ENCODE assay signal across 11 cellular contexts in the genomic region with DNA sequence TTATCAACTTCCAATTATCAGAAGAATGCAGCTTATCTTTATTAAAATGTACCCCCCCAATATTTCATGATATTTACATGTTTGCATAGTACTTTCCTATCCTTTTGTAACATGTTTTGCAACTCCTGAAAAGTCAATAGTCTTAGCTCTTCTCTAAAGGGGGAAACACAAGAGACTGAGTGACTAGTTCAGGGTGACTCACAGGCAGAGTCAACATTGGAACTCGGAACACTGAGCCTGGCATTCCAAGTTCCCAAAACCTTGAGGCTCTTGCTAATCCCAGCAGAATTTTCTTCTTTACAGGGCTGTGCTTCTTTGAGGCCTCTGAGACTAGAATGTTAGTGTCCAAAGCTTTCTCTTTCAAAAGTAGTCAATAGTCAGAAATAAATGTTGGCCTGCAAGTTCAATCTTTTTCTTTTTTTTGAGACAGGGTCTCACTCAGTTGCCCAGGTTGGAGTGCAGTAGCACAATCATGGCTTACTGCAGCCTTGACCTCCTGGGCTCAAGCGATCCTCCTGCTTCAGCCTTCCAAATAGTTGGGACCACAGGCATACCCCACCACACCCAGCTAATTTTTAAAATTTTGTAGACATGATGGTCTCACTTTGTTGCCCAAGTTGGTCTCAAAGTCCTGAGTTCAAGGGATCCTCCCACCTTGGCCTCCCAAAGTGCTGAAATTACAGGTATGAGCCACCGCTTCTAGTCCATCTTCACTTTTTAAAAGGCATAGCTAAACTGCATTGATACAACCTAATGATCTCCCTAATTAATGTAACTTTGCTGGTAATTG. TPM values are rescaled to one million over a fixed set of nuclear protein-coding genes. Genes with fewer than 3 reads are reported as not detected.
A peak's percentile ranks its signal among the peaks of the same experiment; 100 is the strongest.
DNase-seq lines count a peak whose midpoint lies in the region; ATAC-seq and TF ChIP-seq lines count a peak whose summit lies in the region.
"Had no signal": no experiment of that assay in that cellular context is flagged by ENCODE, and none has a peak within 500 bp of the region (broad histone marks: within the 10 kb centered on the region; RNA-seq: fewer than 3 reads in every experiment).

No MANE protein-coding gene starts in this region.

- peaks cover 83% of the 10 kb centered on the region for H3K4me1 Mint-ChIP-seq in Calu3 (ENCODE audit: low read depth, unreplicated experiment)
- H3K4me1 Mint-ChIP-seq in activated CD4-positive, alpha-beta T cell treated with anti-CD3 and anti-CD28 coated beads, Interleukin-2, amount 10 ng/mL, durations not matched to agents 7 days and 5 days: peaks cover 6% of the 10 kb centered on the region

- H3K4me3 Mint-ChIP-seq in Calu3 (ENCODE audit: low read depth, unreplicated experiment): no peak overlapping the region
- no peak overlapping the region for H3K4me3 Mint-ChIP-seq in activated CD4-positive, alpha-beta T cell treated with anti-CD3 and anti-CD28 coated beads, Interleukin-2, amount 10 ng/mL, durations not matched to agents 7 days and 5 days
- H3K4me3 Mint-ChIP-seq: activated CD4-positive, alpha-beta memory T cell treated with anti-CD3 and anti-CD28 coated beads for 36 hours had no signal

- POLR2A ChIA-PET in activated CD4-positive, alpha-beta T cell treated with anti-CD3 and anti-CD28 coated beads, Interleukin-2, amount 10 ng/mL, durations not matched to agents 7 days and 5 days (lab: Charles Lee): no interaction called here

- BruUV-seq in Calu3 (replicated peaks; lab: Mats Ljungman, UMichigan): no TSS peak

- peaks cover 8% of the 10 kb centered on the region for H3K9me3 Mint-ChIP-seq in Calu3 (ENCODE audit: low read depth, unreplicated experiment)
- H3K9me3 Mint-ChIP-seq in activated CD4-positive, alpha-beta T cell treated with anti-CD3 and anti-CD28 coated beads, Interleukin-2, amount 10 ng/mL, durations not matched to agents 7 days and 5 days: peaks cover 6% of the 10 kb centered on the region
- H3K9me3 Mint-ChIP-seq: activated CD4-positive, alpha-beta memory T cell treated with anti-CD3 and anti-CD28 coated beads for 36 hours had no signal

- CTCF ChIA-PET in Calu3 (lab: Charles Lee): interaction anchor here (0.8 to 1.1 kb wide), 4 partner anchors 39 to 116 kb away, joined by 4 to 6 read pairs (median 4); no protein-coding TSS in a partner anchor
- CTCF ChIA-PET in activated CD4-positive, alpha-beta T cell treated with anti-CD3 and anti-CD28 coated beads, Interleukin-2, amount 10 ng/mL, durations not matched to agents 7 days and 5 days (lab: Charles Lee): interaction anchor here (0.6 to 1.6 kb wide), 5 partner anchors 9 to 183 kb away, joined by 3 to 5 read pairs (median 3); no protein-coding TSS in a partner anchor

- no peaks in the 10 kb centered on the region for H3K27me3 Mint-ChIP-seq in Calu3 (ENCODE audit: unreplicated experiment)
- H3K27me3 Mint-ChIP-seq in activated CD4-positive, alpha-beta T cell treated with anti-CD3 and anti-CD28 coated beads, Interleukin-2, amount 10 ng/mL, durations not matched to agents 7 days and 5 days: no peaks in the 10 kb centered on the region
- H3K27me3 Mint-ChIP-seq: activated CD4-positive, alpha-beta memory T cell treated with anti-CD3 and anti-CD28 coated beads for 36 hours had no signal

- ATAC-seq in mucosa of descending colon: peak; percentile 51

- H3K9me3 ChIP-seq in mucosa of descending colon (no peaks in the 10 kb centered on the region), BE2C (no peaks in the 10 kb centered on the region)
- H3K9me3 ChIP-seq: transverse colon had no signal

- TF ChIP-seq CTCF in Calu3 (IDR thresholded peaks at IDR 0.05; ENCODE audit: unreplicated experiment) (no peak), mucosa of descending colon (IDR thresholded peaks at IDR 0.05) (no peak), BE2C (IDR thresholded peaks at IDR 0.05; ENCODE audit: low read depth, low read length) (no peak)

- no peaks in the 10 kb centered on the region for H3K36me3 ChIP-seq in mucosa of descending colon (ENCODE audit: low read depth)
- H3K36me3 ChIP-seq in BE2C: no peaks in the 10 kb centered on the region
- H3K36me3 ChIP-seq: transverse colon had no signal

- no peaks in the 10 kb centered on the region for H3K36me3 Mint-ChIP-seq in Calu3 (ENCODE audit: insufficient read depth, unreplicated experiment)
- no peaks in the 10 kb centered on the region for H3K36me3 Mint-ChIP-seq in activated CD4-positive, alpha-beta T cell treated with anti-CD3 and anti-CD28 coated beads, Interleukin-2, amount 10 ng/mL, durations not matched to agents 7 days and 5 days (ENCODE audit: low read depth)
- H3K36me3 Mint-ChIP-seq: activated CD4-positive, alpha-beta memory T cell treated with anti-CD3 and anti-CD28 coated beads for 36 hours had no signal

- no peak overlapping the region for H3K4me3 ChIP-seq in mucosa of descending colon
- H3K4me3 ChIP-seq in BE2C (ENCODE audit: low read depth, low read length): no peak overlapping the region
- H3K4me3 ChIP-seq: transverse colon had no signal

- peak; percentile 59 for DNase-seq in Calu3
- peak; percentile 39 for DNase-seq in NCI-H774 (lab: John Stamatoyannopoulos, UW)
- peak; percentile 74 for DNase-seq in dedifferentiated amniotic fluid mesenchymal stem cell (ENCODE audit: extremely low spot score)
- no peak for DNase-seq in mucosa of descending colon
- DNase-seq in T-helper 2 cell: no peak
- DNase-seq in BE2C: no peak
- no peak for DNase-seq in activated naive CD4-positive, alpha-beta T cell treated with anti-CD3 and anti-CD28 coated beads, Interleukin-2, amount 50 U/mL, for 16 hours
- no peak for DNase-seq in activated CD4-positive, alpha-beta T cell treated with anti-CD3 and anti-CD28 coated beads, Interleukin-2, amount 10 ng/mL, durations not matched to agents 7 days and 5 days
- DNase-seq: activated CD4-positive, alpha-beta memory T cell treated with anti-CD3 and anti-CD28 coated beads for 36 hours; DMS153; transverse colon had no signal

- H3K4me1 ChIP-seq in mucosa of descending colon (ENCODE audit: low read depth) (no peaks in the 10 kb centered on the region), BE2C (no peaks in the 10 kb centered on the region)

- peaks cover 8% of the 10 kb centered on the region for H3K27me3 ChIP-seq in BE2C
- H3K27me3 ChIP-seq: transverse colon had no signal

- intact Hi-C loops in Calu3 (cut with micrococcal nuclease; ENCODE audit: unreplicated experiment) (loop anchor here (5.0 kb wide), 1 partner anchor 35 kb away; no protein-coding TSS in a partner anchor), mucosa of descending colon (cut with DNase I, micrococcal nuclease) (no loop called here)

- H3K27ac Mint-ChIP-seq in Calu3 (ENCODE audit: unreplicated experiment): no peak overlapping the region
- H3K27ac Mint-ChIP-seq in activated CD4-positive, alpha-beta T cell treated with anti-CD3 and anti-CD28 coated beads, Interleukin-2, amount 10 ng/mL, durations not matched to agents 7 days and 5 days: no peak overlapping the region
- H3K27ac Mint-ChIP-seq: activated CD4-positive, alpha-beta memory T cell treated with anti-CD3 and anti-CD28 coated beads for 36 hours had no signal

RNA-seq across cellular contexts. Expression of gene ZNF281, which starts 37.5 kb away (rescaled TPM):
- total RNA-seq in Calu3 (2022): 25.8 and 26.5 TPM in 2 replicates
- 10 to 100 TPM in 1 of 3 donors, 1 to 10 TPM in 2; 8.4 to 12.3 (median 8.5) TPM for total RNA-seq in mucosa of descending colon
- polyA plus RNA-seq in BE2C (2012; ENCODE audit: insufficient read depth, insufficient read length, low read depth): 15.9 TPM
- 10 to 100 TPM; 15.2 to 17.6 TPM for total RNA-seq in activated CD4-positive, alpha-beta T cell treated with anti-CD3 and anti-CD28 coated beads, Interleukin-2, amount 10 ng/mL, durations not matched to agents 7 days and 5 days

Comparison
In these comparisons a context has a peak if more than half of its experiments do, and no peak if none do; other contexts are left out.
1. DNase-seq: peak in Calu3 (single experiment), NCI-H774 (single experiment) and dedifferentiated amniotic fluid mesenchymal stem cell (single experiment); none in mucosa of descending colon (0 of 3), T-helper 2 cell (0 of 5), BE2C (single experiment), activated naive CD4-positive, alpha-beta T cell treated with anti-CD3 and anti-CD28 coated beads, Interleukin-2, amount 50 U/mL, for 16 hours (single experiment) and activated CD4-positive, alpha-beta T cell treated with anti-CD3 and anti-CD28 coated beads, Interleukin-2, amount 10 ng/mL, durations not matched to agents 7 days and 5 days (single experiment).